In genomic region chr13:59538512-59538911, GRCh38 we compare ENCODE assay signal across 1 cellular context.
A peak's percentile ranks its signal among the peaks of the same experiment; 100 is the strongest.
TF ChIP-seq lines count a peak whose summit lies in the region.

No MANE protein-coding gene starts in this region.

TF ChIP-seq in H1, 55 proteins besides CTCF, POLR2A, EP300 and RAD21:
- TF ChIP-seq HDAC6 (IDR thresholded peaks at IDR 0.05; ENCODE audit: low read depth, low read length) (no peak), E2F6 (IDR thresholded peaks at IDR 0.05) (no peak), SAP30 (IDR thresholded peaks at IDR 0.05; ENCODE audit: insufficient read depth, insufficient replicate concordance, low read length) (no peak), TBP (IDR thresholded peaks at IDR 0.05; ENCODE audit: low read depth, low read length) (no peak), ASH2L (IDR thresholded peaks at IDR 0.05; ENCODE audit: low read length) (no peak), KDM5A (IDR thresholded peaks at IDR 0.05; ENCODE audit: low read length) (no peak), MAX (IDR thresholded peaks at IDR 0.05) (peak; percentile 39; the same call in 1 of the 2 replicates), SIRT6 (IDR thresholded peaks at IDR 0.05; ENCODE audit: low read length) (no peak), CREB1 (IDR thresholded peaks at IDR 0.05) (no peak), CBX8 (IDR thresholded peaks at IDR 0.05; ENCODE audit: borderline replicate concordance, low read depth, low read length) (no peak), EZH2 (IDR thresholded peaks at IDR 0.05; ENCODE audit: low read depth, low read length, severe bottlenecking) (no peak), USF2 (IDR thresholded peaks at IDR 0.05; ENCODE audit: low read length) (0 out of 2 replicates have a peak, but pooled peaks have one; percentile 8), POLR2AphosphoS5 (IDR thresholded peaks at IDR 0.05; ENCODE audit: low read depth, low read length) (no peak), PHF8 (conservative IDR thresholded peaks at IDR 0.05; ENCODE audit: low read depth, low read length) (no peak), ATF2 (IDR thresholded peaks at IDR 0.05; ENCODE audit: low read length) (no peak), CHD1 (IDR thresholded peaks at IDR 0.05; ENCODE audit: low read depth, low read length) (no peak)
